In the genomic region with DNA sequence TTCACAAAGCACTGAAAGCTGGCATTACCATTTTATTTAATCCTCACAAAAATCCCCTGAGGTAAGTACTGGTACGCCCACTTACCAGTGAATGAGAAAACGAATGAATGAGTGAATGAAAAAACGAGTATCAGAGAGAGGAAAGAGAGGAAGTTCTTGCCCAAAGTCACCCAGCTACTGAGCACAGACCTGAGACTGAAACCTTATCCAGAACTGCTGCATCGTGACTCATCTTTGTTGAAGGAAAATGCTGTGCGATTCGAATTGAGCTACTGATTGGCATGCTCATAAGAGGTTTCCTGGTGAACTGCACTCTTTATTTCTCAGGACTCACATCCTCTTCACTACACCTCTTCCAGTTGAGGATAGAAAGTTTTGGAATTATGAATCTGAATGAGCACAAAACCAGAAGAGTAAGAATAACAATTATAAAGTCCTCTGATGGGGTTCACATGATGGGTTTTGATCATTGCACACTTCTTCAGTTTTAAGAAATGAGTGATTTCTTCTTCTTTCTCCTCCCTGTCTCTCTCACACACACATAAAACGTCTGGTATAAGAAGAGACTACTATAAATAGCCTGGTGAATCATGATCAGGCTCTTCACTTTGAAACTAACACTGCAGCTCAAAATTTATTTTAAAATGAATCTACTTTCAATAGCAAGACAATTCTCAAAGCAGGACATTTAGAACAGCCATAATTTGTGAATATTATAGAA, we compare ENCODE assay signal across 9 cellular contexts. TPM values are rescaled to one million over a fixed set of nuclear protein-coding genes. Genes with fewer than 3 reads are reported as not detected.
DNase-seq lines count a peak whose midpoint lies in the region; ATAC-seq, FAIRE-seq and TF ChIP-seq lines count a peak whose summit lies in the region.
"Had no signal": no experiment of that assay in that cellular context is flagged by ENCODE, and none has a peak within 500 bp of the region (broad histone marks: within the 10 kb centered on the region; RNA-seq: fewer than 3 reads in every experiment).

No MANE protein-coding gene starts in this region.

- 24 to 43% (median 35%) methylated on average over 7 of the region's 7 CpGs for WGBS in psoas muscle, 3 donors
- 25 to 28% (median 26%) methylated on average over 7 of the region's 7 CpGs for WGBS in ovary, 3 donors

- H3K4me1 Mint-ChIP-seq in astrocyte (ENCODE audit: low read depth, unreplicated experiment) = peaks cover 31% of the 10 kb centered on the region

- no peaks in the 10 kb centered on the region for H3K79me2 ChIP-seq in MM.1S (ENCODE audit: low read length)
- H3K79me2 ChIP-seq in astrocyte (ENCODE audit: insufficient read depth, low read length) = no peaks in the 10 kb centered on the region

- H3K4me3 Mint-ChIP-seq in astrocyte (ENCODE audit: unreplicated experiment) = no peak overlapping the region

- no peak for TF ChIP-seq POLR2A in ovary (IDR thresholded peaks at IDR 0.05)

- no peak for TF ChIP-seq CTCF in MM.1S (IDR thresholded peaks at IDR 0.05; ENCODE audit: low read length)
- no peak for TF ChIP-seq CTCF in astrocyte (IDR thresholded peaks at IDR 0.05; ENCODE audit: insufficient read depth, low read depth, low read length)
- no peak for TF ChIP-seq CTCF in psoas muscle (IDR thresholded peaks at IDR 0.05)
- TF ChIP-seq CTCF in ascending aorta (IDR thresholded peaks at IDR 0.05) = no peak
- TF ChIP-seq CTCF in ovary (IDR thresholded peaks at IDR 0.05) = no peak

- H3K36me3 Mint-ChIP-seq in astrocyte (ENCODE audit: low read depth, unreplicated experiment) = peaks cover 1% of the 10 kb centered on the region

- H3K27me3 Mint-ChIP-seq in astrocyte (ENCODE audit: low read depth, unreplicated experiment) = peaks cover 2% of the 10 kb centered on the region

- peak; percentile 84 for FAIRE-seq in astrocyte (lab: Jason Lieb, UNC)

- peak overlapping the region; percentile 29; the same call in 1 of the 2 replicates for H3K27ac ChIP-seq in MM.1S (ENCODE audit: low read length)
- H3K27ac ChIP-seq in astrocyte (ENCODE audit: low read depth, low read length) = peak overlapping the region; percentile 69
- peak overlapping the region; percentile 87 for H3K27ac ChIP-seq in psoas muscle
- H3K27ac ChIP-seq in ascending aorta = no peak overlapping the region
- no peak overlapping the region for H3K27ac ChIP-seq in ovary
- H3K27ac ChIP-seq: KMS-11 had no signal

- peak; percentile 4 for DNase-seq in DMS153 treated with DMSO at 0.1 percent for 48 hours (lab: John Stamatoyannopoulos, UW; ENCODE audit: unreplicated experiment)
- DNase-seq in MM.1S = peak; percentile 55
- peak; percentile 75 for DNase-seq in astrocyte (ENCODE audit: low read depth)
- DNase-seq in psoas muscle = no peak
- DNase-seq in ascending aorta (ENCODE audit: low spot score in 2 of 2) = no peak
- DNase-seq in HUDEP-2 (lab: John Stamatoyannopoulos, UW; ENCODE audit: unreplicated experiment in 76 of 76) = no peak
- no peak for DNase-seq in ovary

- no peak overlapping the region; the same call in 1 of the 2 replicates for H2AFZ ChIP-seq in MM.1S (ENCODE audit: low read length)
- H2AFZ ChIP-seq in astrocyte (ENCODE audit: low read depth, low read length) = peak overlapping the region; percentile 41

- H3K27me3 ChIP-seq in MM.1S (replicated peaks; ENCODE audit: insufficient read depth, low read length) = no peaks in the 10 kb centered on the region
- H3K27me3 ChIP-seq in astrocyte (ENCODE audit: insufficient read depth, low read length) = no peaks in the 10 kb centered on the region
- H3K27me3 ChIP-seq in psoas muscle (ENCODE audit: insufficient read depth in 3 of 3, low read length in 2 of 3) = no peaks in the 10 kb centered on the region
- H3K27me3 ChIP-seq in ascending aorta = no peaks in the 10 kb centered on the region
- no peaks in the 10 kb centered on the region for H3K27me3 ChIP-seq in ovary

- H3K9me3 Mint-ChIP-seq in astrocyte (ENCODE audit: unreplicated experiment) = no peaks in the 10 kb centered on the region

- peak overlapping the region; percentile 80 for H3K27ac Mint-ChIP-seq in astrocyte (ENCODE audit: unreplicated experiment)

- H3K4me3 ChIP-seq in MM.1S (ENCODE audit: low read length) (no peak overlapping the region), astrocyte (ENCODE audit: insufficient read depth, low read depth, low read length) (peak overlapping the region; percentile 35), psoas muscle (peak overlapping the region; percentile 37), ascending aorta (no peak overlapping the region), ovary (no peak overlapping the region)

- no peaks in the 10 kb centered on the region for H3K9me3 ChIP-seq in MM.1S (replicated peaks; ENCODE audit: insufficient read depth, low read length)
- H3K9me3 ChIP-seq in astrocyte (ENCODE audit: insufficient read depth, low read depth, low read length) = no peaks in the 10 kb centered on the region
- no peaks in the 10 kb centered on the region for H3K9me3 ChIP-seq in psoas muscle
- H3K9me3 ChIP-seq in ascending aorta = no peaks in the 10 kb centered on the region
- H3K9me3 ChIP-seq in ovary = no peaks in the 10 kb centered on the region

- no peak overlapping the region for H3K9ac ChIP-seq in MM.1S (ENCODE audit: low read length)
- peak overlapping the region; percentile 47 for H3K9ac ChIP-seq in astrocyte (ENCODE audit: low read length)
- H3K9ac ChIP-seq: KMS-11 had no signal

- no peaks in the 10 kb centered on the region for H3K9me2 ChIP-seq in MM.1S (replicated peaks; ENCODE audit: insufficient read depth, low read length)

- H4K20me1 ChIP-seq in MM.1S (ENCODE audit: insufficient read depth, low read length) = no peaks in the 10 kb centered on the region
- no peaks in the 10 kb centered on the region for H4K20me1 ChIP-seq in astrocyte (ENCODE audit: insufficient read depth, low read length)

- no peaks in the 10 kb centered on the region for H3K36me3 ChIP-seq in MM.1S (replicated peaks; ENCODE audit: insufficient read depth, low read length)
- H3K36me3 ChIP-seq in astrocyte (ENCODE audit: insufficient read depth, low read length) = no peaks in the 10 kb centered on the region
- H3K36me3 ChIP-seq in psoas muscle (ENCODE audit: insufficient read depth in 1 of 2, low read depth in 1 of 2) = no peaks in the 10 kb centered on the region
- H3K36me3 ChIP-seq in ascending aorta = no peaks in the 10 kb centered on the region
- no peaks in the 10 kb centered on the region for H3K36me3 ChIP-seq in ovary

- H3K4me2 ChIP-seq in MM.1S (ENCODE audit: low read depth, low read length) (peak overlapping the region; percentile 31), astrocyte (ENCODE audit: low read length) (peak overlapping the region; percentile 70)
- H3K4me2 ChIP-seq: KMS-11 had no signal

- TF ChIP-seq EP300 in ovary (IDR thresholded peaks at IDR 0.05) = no peak

- intact Hi-C loops in psoas muscle (cut with DNase I) = loop anchor here in 1 of 2 donors (10.0 kb wide), 1 partner anchor 105 kb away; no protein-coding TSS in a partner anchor
- intact Hi-C loops in ascending aorta (cut with DNase I) = no loop called here
- intact Hi-C loops in ovary (cut with DNase I) = no loop called here

- ATAC-seq in GM21717 (IDR thresholded peaks at IDR 0.05; ENCODE audit: unreplicated experiment) (peak; percentile 50), psoas muscle (peak; percentile 86 to 95 (median 92))

- peaks cover 9% of the 10 kb centered on the region; the same call in 1 of the 2 replicates for H3F3A ChIP-seq in MM.1S (ENCODE audit: insufficient read depth, low read length)

- H3K4me1 ChIP-seq in MM.1S (ENCODE audit: low read length) = peaks cover 34% of the 10 kb centered on the region
- H3K4me1 ChIP-seq in astrocyte (ENCODE audit: insufficient read depth, low read length) = peaks cover 17% of the 10 kb centered on the region
- H3K4me1 ChIP-seq in psoas muscle = peaks cover 14% of the 10 kb centered on the region
- H3K4me1 ChIP-seq in ascending aorta = no peaks in the 10 kb centered on the region
- no peaks in the 10 kb centered on the region for H3K4me1 ChIP-seq in ovary (ENCODE audit: insufficient read depth)

RNA-seq across cellular contexts. Expression of gene IL12RB2, which starts 32.1 kb away (rescaled TPM):
- total RNA-seq in astrocyte (0.11 TPM in 1 of 2 replicates, not detected in the other), psoas muscle (1 to 10 TPM; 2.0 to 9.5 (median 5.1) TPM), ascending aorta (not detected), ovary (1 to 10 TPM in 2 of 7 donors, under 1 TPM in 3, not detected in 2; 0.25 to 1.7 (median 0.61) TPM)
- polyA plus RNA-seq in psoas muscle (1 to 10 TPM in 1 of 3 donors, under 1 TPM in 2; 0.13 to 6.5 (median 0.67) TPM), ovary (1 to 10 TPM in 1 of 2 donors, under 1 TPM in 1; 0.02 to 1.8 TPM)

Comparison
In these comparisons a context has a peak if more than half of its experiments do, and no peak if none do; other contexts are left out.
1. DNase-seq: peak in DMS153 treated with DMSO at 0.1 percent for 48 hours (single experiment), MM.1S (single experiment) and astrocyte (single experiment); none in psoas muscle (0 of 2), ascending aorta (0 of 2), HUDEP-2 (0 of 76) and ovary (0 of 5).
2. H3K27ac ChIP-seq: peak in MM.1S (single experiment), astrocyte (single experiment) and psoas muscle (single experiment); none in ascending aorta (0 of 2) and ovary (0 of 2).
3. H3K4me3 ChIP-seq: peak in astrocyte (single experiment) and psoas muscle (single experiment); none in MM.1S (single experiment), ascending aorta (0 of 2) and ovary (single experiment).